1 cellular context compared by ENCODE assay signal in the genomic region with DNA sequence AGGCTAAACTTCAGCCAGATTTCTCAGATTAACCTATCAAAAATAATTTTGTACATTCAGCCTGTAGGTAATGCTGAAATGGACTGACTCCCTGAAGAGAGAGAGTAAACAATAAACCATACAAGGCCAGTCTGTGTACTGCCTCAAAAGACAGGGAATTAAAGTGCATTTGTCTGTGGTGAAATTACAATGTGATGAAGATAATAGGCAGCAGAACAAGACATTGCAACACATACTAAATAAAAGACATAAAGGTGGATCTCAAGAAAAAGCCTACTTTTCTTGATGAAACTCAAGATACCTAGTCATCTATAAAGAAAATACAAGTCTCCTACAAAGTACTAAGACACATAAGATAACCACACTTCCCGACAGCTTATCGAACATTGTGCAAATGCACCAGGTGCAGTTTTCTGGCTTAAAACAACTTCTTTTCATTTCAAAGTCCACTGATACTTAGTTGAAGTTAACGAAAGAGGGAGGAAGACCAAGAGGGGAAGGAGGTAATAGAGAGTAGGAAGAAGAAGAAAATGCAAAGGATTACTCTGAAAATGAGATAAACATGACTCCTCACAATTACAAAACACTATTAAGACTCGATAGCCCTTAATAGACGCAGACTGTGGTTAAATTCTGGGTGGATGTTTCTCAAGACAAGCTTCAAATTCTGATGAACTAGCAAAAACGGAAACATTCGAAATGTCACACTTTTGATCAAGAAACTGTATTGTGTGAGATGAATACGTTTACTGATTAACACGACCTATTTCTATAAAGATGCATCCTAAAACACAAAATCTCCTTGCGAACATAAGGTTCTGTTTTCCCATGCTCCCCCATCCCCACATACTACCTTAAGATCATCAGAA.
A peak's percentile ranks its signal among the peaks of the same experiment; 100 is the strongest.
TF ChIP-seq lines count a peak whose summit lies in the region.

No MANE protein-coding gene starts in this region.

TF ChIP-seq in K562, 482 proteins besides CTCF, POLR2A, EP300 and RAD21 (continues in another document):
- TF ChIP-seq, protein P1, sequence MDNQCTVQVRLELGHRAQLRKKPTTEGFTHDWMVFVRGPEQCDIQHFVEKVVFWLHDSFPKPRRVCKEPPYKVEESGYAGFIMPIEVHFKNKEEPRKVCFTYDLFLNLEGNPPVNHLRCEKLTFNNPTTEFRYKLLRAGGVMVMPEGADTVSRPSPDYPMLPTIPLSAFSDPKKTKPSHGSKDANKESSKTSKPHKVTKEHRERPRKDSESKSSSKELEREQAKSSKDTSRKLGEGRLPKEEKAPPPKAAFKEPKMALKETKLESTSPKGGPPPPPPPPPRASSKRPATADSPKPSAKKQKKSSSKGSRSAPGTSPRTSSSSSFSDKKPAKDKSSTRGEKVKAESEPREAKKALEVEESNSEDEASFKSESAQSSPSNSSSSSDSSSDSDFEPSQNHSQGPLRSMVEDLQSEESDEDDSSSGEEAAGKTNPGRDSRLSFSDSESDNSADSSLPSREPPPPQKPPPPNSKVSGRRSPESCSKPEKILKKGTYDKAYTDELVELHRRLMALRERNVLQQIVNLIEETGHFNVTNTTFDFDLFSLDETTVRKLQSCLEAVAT (IDR thresholded peaks at IDR 0.05), result peak; percentile 28 to 61; a peak in 3 of 4 replicates
- TF ChIP-seq NFIC (IDR thresholded peaks at IDR 0.05), result peak; percentile 34
- TF ChIP-seq SMARCB1 (IDR thresholded peaks at IDR 0.05; ENCODE audit: insufficient read length, low read depth), result peak; percentile 68
- TF ChIP-seq ZNF217 (CRISPR knock-in tag; IDR thresholded peaks at IDR 0.05), result no peak
- peak; percentile 94 for TF ChIP-seq ZNF316 (IDR thresholded peaks at IDR 0.05)
- no peak for TF ChIP-seq POU5F1 (IDR thresholded peaks at IDR 0.05; ENCODE audit: borderline replicate concordance, low read depth, low read length, partially characterized antibody)
- peak; percentile 88 for TF ChIP-seq C11orf30 (IDR thresholded peaks at IDR 0.05; ENCODE audit: low read depth)
- peak; percentile 86 for TF ChIP-seq CBFA2T3 (IDR thresholded peaks at IDR 0.05)
- TF ChIP-seq, protein P2, sequence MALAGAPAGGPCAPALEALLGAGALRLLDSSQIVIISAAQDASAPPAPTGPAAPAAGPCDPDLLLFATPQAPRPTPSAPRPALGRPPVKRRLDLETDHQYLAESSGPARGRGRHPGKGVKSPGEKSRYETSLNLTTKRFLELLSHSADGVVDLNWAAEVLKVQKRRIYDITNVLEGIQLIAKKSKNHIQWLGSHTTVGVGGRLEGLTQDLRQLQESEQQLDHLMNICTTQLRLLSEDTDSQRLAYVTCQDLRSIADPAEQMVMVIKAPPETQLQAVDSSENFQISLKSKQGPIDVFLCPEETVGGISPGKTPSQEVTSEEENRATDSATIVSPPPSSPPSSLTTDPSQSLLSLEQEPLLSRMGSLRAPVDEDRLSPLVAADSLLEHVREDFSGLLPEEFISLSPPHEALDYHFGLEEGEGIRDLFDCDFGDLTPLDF (CRISPR knock-in tag; IDR thresholded peaks at IDR 0.05), result no peak
- TF ChIP-seq ATF7 (IDR thresholded peaks at IDR 0.05), result no peak
- peak; percentile 74; the same call in 1 of the 2 replicates for TF ChIP-seq DPF2 (IDR thresholded peaks at IDR 0.05)
- TF ChIP-seq ARID1B (IDR thresholded peaks at IDR 0.05), result peak; percentile 74
- TF ChIP-seq CBFA2T2 (conservative IDR thresholded peaks at IDR 0.05), result peak; percentile 67
- TF ChIP-seq HNRNPK (IDR thresholded peaks at IDR 0.05; ENCODE audit: low read depth, low read length, poor library complexity, severe bottlenecking), result no peak
- TF ChIP-seq NR3C1 (CRISPR knock-in tag; IDR thresholded peaks at IDR 0.05), result no peak
- 0 out of 2 replicates have a peak, but pooled peaks have one; percentile 15 for TF ChIP-seq GATA2 (CRISPR knock-in tag; IDR thresholded peaks at IDR 0.05)
- no peak for TF ChIP-seq TGIF2 (CRISPR knock-in tag; IDR thresholded peaks at IDR 0.05)
- peak; percentile 73 for TF ChIP-seq MAFG (tag; conservative IDR thresholded peaks at IDR 0.05)
- TF ChIP-seq SMARCA4 (IDR thresholded peaks at IDR 0.05), result peak; percentile 52; the same call in 1 of the 2 replicates
- TF ChIP-seq COPS2 (conservative IDR thresholded peaks at IDR 0.05), result no peak
- no peak for TF ChIP-seq DMBX1 (CRISPR knock-in tag; IDR thresholded peaks at IDR 0.05; ENCODE audit: borderline replicate concordance)
- TF ChIP-seq, protein P3, sequence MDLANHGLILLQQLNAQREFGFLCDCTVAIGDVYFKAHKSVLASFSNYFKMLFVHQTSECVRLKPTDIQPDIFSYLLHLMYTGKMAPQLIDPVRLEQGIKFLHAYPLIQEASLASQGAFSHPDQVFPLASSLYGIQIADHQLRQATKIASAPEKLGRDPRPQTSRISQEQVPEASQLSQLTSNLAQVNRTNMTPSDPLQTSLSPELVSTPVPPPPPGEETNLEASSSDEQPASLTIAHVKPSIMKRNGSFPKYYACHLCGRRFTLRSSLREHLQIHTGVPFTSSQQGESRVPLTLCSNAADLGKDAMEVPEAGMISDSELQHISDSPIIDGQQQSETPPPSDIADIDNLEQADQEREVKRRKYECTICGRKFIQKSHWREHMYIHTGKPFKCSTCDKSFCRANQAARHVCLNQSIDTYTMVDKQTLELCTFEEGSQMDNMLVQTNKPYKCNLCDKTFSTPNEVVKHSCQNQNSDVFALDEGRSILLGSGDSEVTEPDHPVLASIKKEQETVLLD (IDR thresholded peaks at IDR 0.05), result 0 out of 2 replicates have a peak, but pooled peaks have one; percentile 48
- peak; percentile 74 for TF ChIP-seq NCOR1 (IDR thresholded peaks at IDR 0.05)
- TF ChIP-seq, protein P4, sequence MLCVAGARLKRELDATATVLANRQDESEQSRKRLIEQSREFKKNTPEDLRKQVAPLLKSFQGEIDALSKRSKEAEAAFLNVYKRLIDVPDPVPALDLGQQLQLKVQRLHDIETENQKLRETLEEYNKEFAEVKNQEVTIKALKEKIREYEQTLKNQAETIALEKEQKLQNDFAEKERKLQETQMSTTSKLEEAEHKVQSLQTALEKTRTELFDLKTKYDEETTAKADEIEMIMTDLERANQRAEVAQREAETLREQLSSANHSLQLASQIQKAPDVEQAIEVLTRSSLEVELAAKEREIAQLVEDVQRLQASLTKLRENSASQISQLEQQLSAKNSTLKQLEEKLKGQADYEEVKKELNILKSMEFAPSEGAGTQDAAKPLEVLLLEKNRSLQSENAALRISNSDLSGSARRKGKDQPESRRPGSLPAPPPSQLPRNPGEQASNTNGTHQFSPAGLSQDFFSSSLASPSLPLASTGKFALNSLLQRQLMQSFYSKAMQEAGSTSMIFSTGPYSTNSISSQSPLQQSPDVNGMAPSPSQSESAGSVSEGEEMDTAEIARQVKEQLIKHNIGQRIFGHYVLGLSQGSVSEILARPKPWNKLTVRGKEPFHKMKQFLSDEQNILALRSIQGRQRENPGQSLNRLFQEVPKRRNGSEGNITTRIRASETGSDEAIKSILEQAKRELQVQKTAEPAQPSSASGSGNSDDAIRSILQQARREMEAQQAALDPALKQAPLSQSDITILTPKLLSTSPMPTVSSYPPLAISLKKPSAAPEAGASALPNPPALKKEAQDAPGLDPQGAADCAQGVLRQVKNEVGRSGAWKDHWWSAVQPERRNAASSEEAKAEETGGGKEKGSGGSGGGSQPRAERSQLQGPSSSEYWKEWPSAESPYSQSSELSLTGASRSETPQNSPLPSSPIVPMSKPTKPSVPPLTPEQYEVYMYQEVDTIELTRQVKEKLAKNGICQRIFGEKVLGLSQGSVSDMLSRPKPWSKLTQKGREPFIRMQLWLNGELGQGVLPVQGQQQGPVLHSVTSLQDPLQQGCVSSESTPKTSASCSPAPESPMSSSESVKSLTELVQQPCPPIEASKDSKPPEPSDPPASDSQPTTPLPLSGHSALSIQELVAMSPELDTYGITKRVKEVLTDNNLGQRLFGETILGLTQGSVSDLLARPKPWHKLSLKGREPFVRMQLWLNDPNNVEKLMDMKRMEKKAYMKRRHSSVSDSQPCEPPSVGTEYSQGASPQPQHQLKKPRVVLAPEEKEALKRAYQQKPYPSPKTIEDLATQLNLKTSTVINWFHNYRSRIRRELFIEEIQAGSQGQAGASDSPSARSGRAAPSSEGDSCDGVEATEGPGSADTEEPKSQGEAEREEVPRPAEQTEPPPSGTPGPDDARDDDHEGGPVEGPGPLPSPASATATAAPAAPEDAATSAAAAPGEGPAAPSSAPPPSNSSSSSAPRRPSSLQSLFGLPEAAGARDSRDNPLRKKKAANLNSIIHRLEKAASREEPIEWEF (CRISPR knock-in tag; IDR thresholded peaks at IDR 0.05), result 0 out of 2 replicates have a peak, but pooled peaks have one; percentile 29
- peak; percentile 38; the same call in 1 of the 2 replicates for TF ChIP-seq CEBPG (CRISPR knock-in tag; IDR thresholded peaks at IDR 0.05)
- peak; percentile 36 to 69 for TF ChIP-seq CEBPG (tag; conservative IDR thresholded peaks at IDR 0.05 in 1 of 2, IDR thresholded peaks at IDR 0.05 in 1 of 2)
- TF ChIP-seq, protein P5, sequence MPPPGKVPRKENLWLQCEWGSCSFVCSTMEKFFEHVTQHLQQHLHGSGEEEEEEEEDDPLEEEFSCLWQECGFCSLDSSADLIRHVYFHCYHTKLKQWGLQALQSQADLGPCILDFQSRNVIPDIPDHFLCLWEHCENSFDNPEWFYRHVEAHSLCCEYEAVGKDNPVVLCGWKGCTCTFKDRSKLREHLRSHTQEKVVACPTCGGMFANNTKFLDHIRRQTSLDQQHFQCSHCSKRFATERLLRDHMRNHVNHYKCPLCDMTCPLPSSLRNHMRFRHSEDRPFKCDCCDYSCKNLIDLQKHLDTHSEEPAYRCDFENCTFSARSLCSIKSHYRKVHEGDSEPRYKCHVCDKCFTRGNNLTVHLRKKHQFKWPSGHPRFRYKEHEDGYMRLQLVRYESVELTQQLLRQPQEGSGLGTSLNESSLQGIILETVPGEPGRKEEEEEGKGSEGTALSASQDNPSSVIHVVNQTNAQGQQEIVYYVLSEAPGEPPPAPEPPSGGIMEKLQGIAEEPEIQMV (tag; conservative IDR thresholded peaks at IDR 0.05; ENCODE audit: low read depth), result no peak
- TF ChIP-seq MCM2 (IDR thresholded peaks at IDR 0.05; ENCODE audit: low read depth), result no peak
- TF ChIP-seq ZFP36 (IDR thresholded peaks at IDR 0.05; ENCODE audit: low read depth, low read length, partially characterized antibody), result peak; percentile 69
- TF ChIP-seq, protein P6, sequence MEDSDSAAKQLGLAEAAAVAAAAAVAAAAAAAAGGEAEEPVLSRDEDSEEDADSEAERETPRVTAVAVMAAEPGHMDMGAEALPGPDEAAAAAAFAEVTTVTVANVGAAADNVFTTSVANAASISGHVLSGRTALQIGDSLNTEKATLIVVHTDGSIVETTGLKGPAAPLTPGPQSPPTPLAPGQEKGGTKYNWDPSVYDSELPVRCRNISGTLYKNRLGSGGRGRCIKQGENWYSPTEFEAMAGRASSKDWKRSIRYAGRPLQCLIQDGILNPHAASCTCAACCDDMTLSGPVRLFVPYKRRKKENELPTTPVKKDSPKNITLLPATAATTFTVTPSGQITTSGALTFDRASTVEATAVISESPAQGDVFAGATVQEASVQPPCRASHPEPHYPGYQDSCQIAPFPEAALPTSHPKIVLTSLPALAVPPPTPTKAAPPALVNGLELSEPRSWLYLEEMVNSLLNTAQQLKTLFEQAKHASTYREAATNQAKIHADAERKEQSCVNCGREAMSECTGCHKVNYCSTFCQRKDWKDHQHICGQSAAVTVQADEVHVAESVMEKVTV (CRISPR knock-in tag; IDR thresholded peaks at IDR 0.05), result no peak
- 0 out of 2 replicates have a peak, but pooled peaks have one; percentile 6 for TF ChIP-seq KLF10 (CRISPR knock-in tag; IDR thresholded peaks at IDR 0.05)
- TF ChIP-seq GATAD2B (IDR thresholded peaks at IDR 0.05; ENCODE audit: borderline replicate concordance), result 0 out of 2 replicates have a peak, but pooled peaks have one; percentile 56
- TF ChIP-seq, protein P7, sequence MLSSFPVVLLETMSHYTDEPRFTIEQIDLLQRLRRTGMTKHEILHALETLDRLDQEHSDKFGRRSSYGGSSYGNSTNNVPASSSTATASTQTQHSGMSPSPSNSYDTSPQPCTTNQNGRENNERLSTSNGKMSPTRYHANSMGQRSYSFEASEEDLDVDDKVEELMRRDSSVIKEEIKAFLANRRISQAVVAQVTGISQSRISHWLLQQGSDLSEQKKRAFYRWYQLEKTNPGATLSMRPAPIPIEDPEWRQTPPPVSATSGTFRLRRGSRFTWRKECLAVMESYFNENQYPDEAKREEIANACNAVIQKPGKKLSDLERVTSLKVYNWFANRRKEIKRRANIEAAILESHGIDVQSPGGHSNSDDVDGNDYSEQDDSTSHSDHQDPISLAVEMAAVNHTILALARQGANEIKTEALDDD (IDR thresholded peaks at IDR 0.05), result peak; percentile 80
- no peak for TF ChIP-seq NR2F6 (CRISPR knock-in tag; IDR thresholded peaks at IDR 0.05)
- TF ChIP-seq TRIM24 (IDR thresholded peaks at IDR 0.05), result peak in 1 of 2 experiments; percentile 53; a peak in 2 of 4 replicates
- TF ChIP-seq SNIP1 (IDR thresholded peaks at IDR 0.05; ENCODE audit: low read depth), result no peak
- TF ChIP-seq RBBP5 (IDR thresholded peaks at IDR 0.05; ENCODE audit: borderline replicate concordance, insufficient read depth, low read length, poor library complexity, severe bottlenecking), result no peak
- TF ChIP-seq TOE1 (IDR thresholded peaks at IDR 0.05; ENCODE audit: borderline replicate concordance), result no peak
- TF ChIP-seq TOE1 (CRISPR knock-in tag; IDR thresholded peaks at IDR 0.05; ENCODE audit: borderline replicate concordance, low read depth), result no peak
- no peak for TF ChIP-seq ZKSCAN8 (CRISPR knock-in tag; IDR thresholded peaks at IDR 0.05)
- no peak for TF ChIP-seq MECOM (CRISPR knock-in tag; IDR thresholded peaks at IDR 0.05)
- TF ChIP-seq, protein P8, sequence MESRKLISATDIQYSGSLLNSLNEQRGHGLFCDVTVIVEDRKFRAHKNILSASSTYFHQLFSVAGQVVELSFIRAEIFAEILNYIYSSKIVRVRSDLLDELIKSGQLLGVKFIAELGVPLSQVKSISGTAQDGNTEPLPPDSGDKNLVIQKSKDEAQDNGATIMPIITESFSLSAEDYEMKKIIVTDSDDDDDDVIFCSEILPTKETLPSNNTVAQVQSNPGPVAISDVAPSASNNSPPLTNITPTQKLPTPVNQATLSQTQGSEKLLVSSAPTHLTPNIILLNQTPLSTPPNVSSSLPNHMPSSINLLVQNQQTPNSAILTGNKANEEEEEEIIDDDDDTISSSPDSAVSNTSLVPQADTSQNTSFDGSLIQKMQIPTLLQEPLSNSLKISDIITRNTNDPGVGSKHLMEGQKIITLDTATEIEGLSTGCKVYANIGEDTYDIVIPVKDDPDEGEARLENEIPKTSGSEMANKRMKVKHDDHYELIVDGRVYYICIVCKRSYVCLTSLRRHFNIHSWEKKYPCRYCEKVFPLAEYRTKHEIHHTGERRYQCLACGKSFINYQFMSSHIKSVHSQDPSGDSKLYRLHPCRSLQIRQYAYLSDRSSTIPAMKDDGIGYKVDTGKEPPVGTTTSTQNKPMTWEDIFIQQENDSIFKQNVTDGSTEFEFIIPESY (CRISPR knock-in tag; IDR thresholded peaks at IDR 0.05), result no peak
- TF ChIP-seq, protein P9, sequence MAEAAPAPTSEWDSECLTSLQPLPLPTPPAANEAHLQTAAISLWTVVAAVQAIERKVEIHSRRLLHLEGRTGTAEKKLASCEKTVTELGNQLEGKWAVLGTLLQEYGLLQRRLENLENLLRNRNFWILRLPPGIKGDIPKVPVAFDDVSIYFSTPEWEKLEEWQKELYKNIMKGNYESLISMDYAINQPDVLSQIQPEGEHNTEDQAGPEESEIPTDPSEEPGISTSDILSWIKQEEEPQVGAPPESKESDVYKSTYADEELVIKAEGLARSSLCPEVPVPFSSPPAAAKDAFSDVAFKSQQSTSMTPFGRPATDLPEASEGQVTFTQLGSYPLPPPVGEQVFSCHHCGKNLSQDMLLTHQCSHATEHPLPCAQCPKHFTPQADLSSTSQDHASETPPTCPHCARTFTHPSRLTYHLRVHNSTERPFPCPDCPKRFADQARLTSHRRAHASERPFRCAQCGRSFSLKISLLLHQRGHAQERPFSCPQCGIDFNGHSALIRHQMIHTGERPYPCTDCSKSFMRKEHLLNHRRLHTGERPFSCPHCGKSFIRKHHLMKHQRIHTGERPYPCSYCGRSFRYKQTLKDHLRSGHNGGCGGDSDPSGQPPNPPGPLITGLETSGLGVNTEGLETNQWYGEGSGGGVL (CRISPR knock-in tag; IDR thresholded peaks at IDR 0.05), result no peak
- TF ChIP-seq TAL1 (IDR thresholded peaks at IDR 0.05), result peak; percentile 49; the same call in 1 of the 2 replicates
